15 cellular contexts compared by ENCODE assay signal in the genomic region with DNA sequence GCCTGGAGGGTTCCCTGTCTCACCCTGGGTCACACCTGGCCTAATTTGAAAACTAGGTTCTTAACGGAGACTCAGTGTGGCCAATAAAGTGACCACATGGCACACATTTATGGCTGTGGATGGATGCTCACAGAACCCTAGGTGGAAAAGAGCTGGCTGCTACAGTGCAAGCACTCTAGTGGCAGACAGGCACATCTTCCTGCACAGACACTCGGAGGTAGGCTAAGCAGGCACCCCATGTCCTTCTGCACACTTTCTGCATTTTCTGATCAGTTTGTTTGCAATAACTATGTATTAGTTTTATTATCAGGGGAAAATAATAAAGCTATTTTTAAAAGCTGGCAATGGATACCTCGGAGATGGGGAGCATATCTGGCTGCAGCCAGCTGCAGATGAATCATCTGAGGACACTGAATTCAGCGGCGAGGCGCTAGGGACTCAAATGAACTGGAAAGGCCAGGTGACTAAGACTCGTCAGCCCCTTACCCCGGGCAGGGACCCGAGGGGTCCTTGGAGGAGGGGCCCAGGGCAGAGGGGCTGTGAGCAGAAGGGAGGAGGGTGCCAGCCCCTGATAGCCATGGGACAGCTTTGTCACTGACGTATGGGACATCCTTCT.
DNase-seq lines count a peak whose midpoint lies in the region; ATAC-seq and TF ChIP-seq lines count a peak whose summit lies in the region.
"Had no signal": no experiment of that assay in that cellular context is flagged by ENCODE, and none has a peak within 500 bp of the region (broad histone marks: within the 10 kb centered on the region; RNA-seq: fewer than 3 reads in every experiment).

No MANE protein-coding gene starts in this region.

- no peak for TF ChIP-seq POLR2A in adrenal gland (IDR thresholded peaks at IDR 0.05)

- no peak overlapping the region for H3K4me2 ChIP-seq in neural cell (ENCODE audit: low read length)

- no peak for TF ChIP-seq RAD21 in neural cell (conservative IDR thresholded peaks at IDR 0.05)

- no peaks in the 10 kb centered on the region for H3K4me1 ChIP-seq in adrenal gland (replicated peaks in 1 of 2)

- H3K9ac ChIP-seq in neural cell (ENCODE audit: low read length): peak overlapping the region; percentile 29

- no peak for ATAC-seq in GM21717 (IDR thresholded peaks at IDR 0.05; ENCODE audit: unreplicated experiment)
- ATAC-seq: GM12878 had no signal

- H3K9me3 ChIP-seq in adrenal gland (replicated peaks in 1 of 3): no peaks in the 10 kb centered on the region
- H3K9me3 ChIP-seq in neural cell (ENCODE audit: low read length): no peaks in the 10 kb centered on the region

- H3K27me3 ChIP-seq in adrenal gland: no peaks in the 10 kb centered on the region
- no peaks in the 10 kb centered on the region for H3K27me3 ChIP-seq in neural cell (ENCODE audit: insufficient read depth, low read depth, low read length)

- TF ChIP-seq CTCF in adrenal gland (IDR thresholded peaks at IDR 0.05): no peak
- TF ChIP-seq CTCF in neural cell (IDR thresholded peaks at IDR 0.05; ENCODE audit: poor library complexity, severe bottlenecking): peak; percentile 47

- H3K9me2 ChIP-seq in neural cell (ENCODE audit: insufficient read depth, low read length): no peaks in the 10 kb centered on the region

- TF ChIP-seq EP300 in neural cell (conservative IDR thresholded peaks at IDR 0.05; ENCODE audit: poor library complexity, severe bottlenecking): no peak

- 19 to 29% (median 24%) methylated on average over 9 to 10 of the region's 10 CpGs for WGBS in adrenal gland, 4 donors

- H3F3A ChIP-seq in neural cell (ENCODE audit: insufficient read depth, low read length, poor library complexity, severe bottlenecking): no peaks in the 10 kb centered on the region

- DNase-seq in DMS79 treated with DMSO at 0.1 percent for 48 hours (lab: John Stamatoyannopoulos, UW) (peak; percentile 31), DMS79 (lab: John Stamatoyannopoulos, UW) (no peak), adrenal gland (peak in 4 of 7 donors; percentile 12 to 65 (median 32)), NCI-H748 (lab: John Stamatoyannopoulos, UW; ENCODE audit: unreplicated experiment) (no peak), NCI-H1930 (lab: John Stamatoyannopoulos, UW) (no peak)
- DNase-seq: CD4-positive, alpha-beta T cell; DMS153; GOT3; H9; IMR-90; KBM-7 had no signal

- no peak overlapping the region for H3K4me3 ChIP-seq in adrenal gland
- no peak overlapping the region for H3K4me3 ChIP-seq in neural cell (ENCODE audit: low read length)
- H3K4me3 ChIP-seq: GM12878 had no signal

- H3K79me2 ChIP-seq in neural cell (replicated peaks; ENCODE audit: insufficient read depth, low read length): no peaks in the 10 kb centered on the region

- H3K27ac ChIP-seq in adrenal gland (no peak overlapping the region), neural cell (ENCODE audit: low read length) (no peak overlapping the region)
- H3K27ac ChIP-seq: 22Rv1 had no signal

- H4K20me1 ChIP-seq in neural cell (ENCODE audit: insufficient read depth): no peaks in the 10 kb centered on the region

- no peak overlapping the region for H2AFZ ChIP-seq in neural cell (ENCODE audit: low read depth, low read length)

- intact Hi-C loops in adrenal gland (cut with DNase I): no loop called here

- H3K36me3 ChIP-seq in adrenal gland (replicated peaks in 1 of 2) (no peaks in the 10 kb centered on the region), neural cell (ENCODE audit: insufficient read depth, low read length) (no peaks in the 10 kb centered on the region)

TF ChIP-seq in neural cell, 6 proteins besides CTCF, POLR2A, EP300 and RAD21:
- no peak for TF ChIP-seq TAF1 (IDR thresholded peaks at IDR 0.05; ENCODE audit: low read depth)
- TF ChIP-seq, protein P1, sequence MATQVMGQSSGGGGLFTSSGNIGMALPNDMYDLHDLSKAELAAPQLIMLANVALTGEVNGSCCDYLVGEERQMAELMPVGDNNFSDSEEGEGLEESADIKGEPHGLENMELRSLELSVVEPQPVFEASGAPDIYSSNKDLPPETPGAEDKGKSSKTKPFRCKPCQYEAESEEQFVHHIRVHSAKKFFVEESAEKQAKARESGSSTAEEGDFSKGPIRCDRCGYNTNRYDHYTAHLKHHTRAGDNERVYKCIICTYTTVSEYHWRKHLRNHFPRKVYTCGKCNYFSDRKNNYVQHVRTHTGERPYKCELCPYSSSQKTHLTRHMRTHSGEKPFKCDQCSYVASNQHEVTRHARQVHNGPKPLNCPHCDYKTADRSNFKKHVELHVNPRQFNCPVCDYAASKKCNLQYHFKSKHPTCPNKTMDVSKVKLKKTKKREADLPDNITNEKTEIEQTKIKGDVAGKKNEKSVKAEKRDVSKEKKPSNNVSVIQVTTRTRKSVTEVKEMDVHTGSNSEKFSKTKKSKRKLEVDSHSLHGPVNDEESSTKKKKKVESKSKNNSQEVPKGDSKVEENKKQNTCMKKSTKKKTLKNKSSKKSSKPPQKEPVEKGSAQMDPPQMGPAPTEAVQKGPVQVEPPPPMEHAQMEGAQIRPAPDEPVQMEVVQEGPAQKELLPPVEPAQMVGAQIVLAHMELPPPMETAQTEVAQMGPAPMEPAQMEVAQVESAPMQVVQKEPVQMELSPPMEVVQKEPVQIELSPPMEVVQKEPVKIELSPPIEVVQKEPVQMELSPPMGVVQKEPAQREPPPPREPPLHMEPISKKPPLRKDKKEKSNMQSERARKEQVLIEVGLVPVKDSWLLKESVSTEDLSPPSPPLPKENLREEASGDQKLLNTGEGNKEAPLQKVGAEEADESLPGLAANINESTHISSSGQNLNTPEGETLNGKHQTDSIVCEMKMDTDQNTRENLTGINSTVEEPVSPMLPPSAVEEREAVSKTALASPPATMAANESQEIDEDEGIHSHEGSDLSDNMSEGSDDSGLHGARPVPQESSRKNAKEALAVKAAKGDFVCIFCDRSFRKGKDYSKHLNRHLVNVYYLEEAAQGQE (IDR thresholded peaks at IDR 0.05; ENCODE audit: borderline replicate concordance): no peak
- no peak for TF ChIP-seq SMC3 (conservative IDR thresholded peaks at IDR 0.05; ENCODE audit: poor library complexity)
- TF ChIP-seq POLR2AphosphoS5 (IDR thresholded peaks at IDR 0.05): no peak
- TF ChIP-seq EZH2 (IDR thresholded peaks at IDR 0.05; ENCODE audit: borderline replicate concordance, insufficient read depth, low read length, poor library complexity, severe bottlenecking): no peak
- TF ChIP-seq MXI1 (conservative IDR thresholded peaks at IDR 0.05; ENCODE audit: poor library complexity, severe bottlenecking): no peak

Comparison
In these comparisons a context has a peak if more than half of its experiments do, and no peak if none do; other contexts are left out.
1. DNase-seq: peak in DMS79 treated with DMSO at 0.1 percent for 48 hours (single experiment) and adrenal gland (4 of 7); none in DMS79 (single experiment), NCI-H748 (single experiment) and NCI-H1930 (0 of 2).